1 cellular context compared by ENCODE assay signal in genomic region chr17:81659038-81659437, GRCh38.
TF ChIP-seq lines count a peak whose summit lies in the region.

No MANE protein-coding gene starts in this region.

TF ChIP-seq in HepG2, 621 proteins besides CTCF, POLR2A, EP300 and RAD21 (continued from another document and continues in another):
- no peak for TF ChIP-seq AFF4 (CRISPR knock-in tag; IDR thresholded peaks at IDR 0.05)
- no peak for TF ChIP-seq TFAP4 (IDR thresholded peaks at IDR 0.05; ENCODE audit: borderline replicate concordance, low read depth)
- TF ChIP-seq PATZ1 (CRISPR knock-in tag; IDR thresholded peaks at IDR 0.05), result no peak
- no peak for TF ChIP-seq SRSF9 (IDR thresholded peaks at IDR 0.05; ENCODE audit: borderline replicate concordance, insufficient read depth, low read depth, low read length, poor library complexity, severe bottlenecking)
- no peak for TF ChIP-seq PTBP1 (IDR thresholded peaks at IDR 0.05; ENCODE audit: low read depth, low read length, poor library complexity, severe bottlenecking)
- no peak for TF ChIP-seq CSRNP2 (CRISPR knock-in tag; conservative IDR thresholded peaks at IDR 0.05; ENCODE audit: low read depth)
- TF ChIP-seq POLR2AphosphoS5 (IDR thresholded peaks at IDR 0.05; ENCODE audit: low read depth, low read length), result no peak
- TF ChIP-seq MED1 (CRISPR knock-in tag; IDR thresholded peaks at IDR 0.05), result 0 out of 2 replicates have a peak, but pooled peaks have one; percentile 13
- no peak for TF ChIP-seq ZNF839 (CRISPR knock-in tag; IDR thresholded peaks at IDR 0.05; ENCODE audit: borderline replicate concordance)
- no peak for TF ChIP-seq ZBTB21 (CRISPR knock-in tag; IDR thresholded peaks at IDR 0.05)
- TF ChIP-seq KDM5A (IDR thresholded peaks at IDR 0.05; ENCODE audit: borderline replicate concordance, low read length), result no peak
- TF ChIP-seq TAF1 (CRISPR knock-in tag; IDR thresholded peaks at IDR 0.05), result no peak
- no peak for TF ChIP-seq SNRNP70 (IDR thresholded peaks at IDR 0.05; ENCODE audit: low read depth, low read length)
- no peak for TF ChIP-seq HMGXB3 (CRISPR knock-in tag; IDR thresholded peaks at IDR 0.05; ENCODE audit: borderline replicate concordance)
- TF ChIP-seq HNRNPH1 (optimal IDR thresholded peaks at IDR 0.05; ENCODE audit: low read depth, low read length), result no peak
- TF ChIP-seq ZBTB39 (CRISPR knock-in tag; IDR thresholded peaks at IDR 0.05), result no peak
- TF ChIP-seq KDM4B (CRISPR knock-in tag; IDR thresholded peaks at IDR 0.05), result no peak
- no peak for TF ChIP-seq HNRNPL (IDR thresholded peaks at IDR 0.05; ENCODE audit: low read depth, low read length)
- TF ChIP-seq ARHGAP35 (CRISPR knock-in tag; IDR thresholded peaks at IDR 0.05; ENCODE audit: borderline replicate concordance), result no peak
- TF ChIP-seq ZNF17 (CRISPR knock-in tag; IDR thresholded peaks at IDR 0.05), result no peak
- no peak for TF ChIP-seq ZNF430 (CRISPR knock-in tag; IDR thresholded peaks at IDR 0.05)
- TF ChIP-seq ZNF609 (CRISPR knock-in tag; IDR thresholded peaks at IDR 0.05; ENCODE audit: borderline replicate concordance), result no peak
- no peak for TF ChIP-seq AKAP8 (CRISPR knock-in tag; IDR thresholded peaks at IDR 0.05)
- TF ChIP-seq ZNF543 (CRISPR knock-in tag; IDR thresholded peaks at IDR 0.05), result no peak
- TF ChIP-seq FOXP1 (IDR thresholded peaks at IDR 0.05), result no peak
- TF ChIP-seq FOXP1 (CRISPR knock-in tag; IDR thresholded peaks at IDR 0.05), result no peak; the same call in 1 of the 2 replicates
- no peak for TF ChIP-seq MLX (CRISPR knock-in tag; IDR thresholded peaks at IDR 0.05)
- no peak for TF ChIP-seq MTF2 (CRISPR knock-in tag; IDR thresholded peaks at IDR 0.05; ENCODE audit: borderline replicate concordance)
- no peak for TF ChIP-seq ZNF468 (CRISPR knock-in tag; IDR thresholded peaks at IDR 0.05)
- no peak for TF ChIP-seq ZSCAN5A (CRISPR knock-in tag; IDR thresholded peaks at IDR 0.05; ENCODE audit: borderline replicate concordance)
- no peak for TF ChIP-seq FOSL2 (CRISPR knock-in tag; IDR thresholded peaks at IDR 0.05)
- TF ChIP-seq ZNF616 (CRISPR knock-in tag; IDR thresholded peaks at IDR 0.05; ENCODE audit: low read depth), result no peak
- no peak for TF ChIP-seq DMAP1 (CRISPR knock-in tag; IDR thresholded peaks at IDR 0.05)
